ENCODE assay signal across 24 cellular contexts in genomic region chr18:49988101-49988500, GRCh38.
DNase-seq lines count a peak whose midpoint lies in the region; ATAC-seq, FAIRE-seq and TF ChIP-seq lines count a peak whose summit lies in the region.
"Had no signal": no experiment of that assay in that cellular context is flagged by ENCODE, and none has a peak within 500 bp of the region (broad histone marks: within the 10 kb centered on the region; RNA-seq: fewer than 3 reads in every experiment).

No MANE protein-coding gene starts in this region.

- H2AK5ac ChIP-seq in H1 (ENCODE audit: low read depth, low read length): no peak overlapping the region

- H3K9me3 ChIP-seq in heart left ventricle: no peaks in the 10 kb centered on the region
- H3K9me3 ChIP-seq in right atrium auricular region: no peaks in the 10 kb centered on the region
- no peaks in the 10 kb centered on the region for H3K9me3 ChIP-seq in Loucy (ENCODE audit: insufficient read depth, low read depth, low read length)
- no peaks in the 10 kb centered on the region for H3K9me3 ChIP-seq in H1 (ENCODE audit: insufficient read depth in 2 of 2, low read depth in 1 of 2, low read length in 1 of 2)
- H3K9me3 ChIP-seq: BLaER1 had no signal

- no peak overlapping the region for H3K14ac ChIP-seq in H1 (ENCODE audit: insufficient read length)

- no peaks in the 10 kb centered on the region for H4K20me1 ChIP-seq in Loucy (ENCODE audit: insufficient read depth, low read length, poor library complexity, severe bottlenecking)
- no peaks in the 10 kb centered on the region for H4K20me1 ChIP-seq in H1 (replicated peaks in 1 of 2; ENCODE audit: control insufficient read depth in 1 of 2, insufficient read depth in 2 of 2, low read length in 2 of 2)
- H4K20me1 ChIP-seq: BLaER1 had no signal

- POLR2A ChIA-PET in H1 (lab: Charles Lee; ENCODE audit: partially characterized antibody): no interaction called here

- CTCF ChIA-PET in H1 (lab: Charles Lee; ENCODE audit: partially characterized antibody): interaction anchor here (1.4 kb wide), 1 partner anchor 37 kb away, joined by 3 read pairs; no protein-coding TSS in a partner anchor

- H3K4me3 ChIP-seq in heart left ventricle: no peak overlapping the region
- H3K4me3 ChIP-seq in right atrium auricular region: no peak overlapping the region
- H3K4me3 ChIP-seq in Loucy (ENCODE audit: low read length, poor library complexity, severe bottlenecking): no peak overlapping the region
- no peak overlapping the region for H3K4me3 ChIP-seq in H1 (ENCODE audit: extremely low read depth in 1 of 4, insufficient read depth in 2 of 4, low read depth in 3 of 4, low read length in 4 of 4)
- H3K4me3 ChIP-seq: BLaER1, SK-N-MC had no signal

- peak overlapping the region; percentile 85 for H2BK120ac ChIP-seq in H1 (replicated peaks; ENCODE audit: low read depth, low read length)

- ATAC-seq in heart left ventricle (peak; percentile 66 to 75 (median 70)), GM18505 (IDR thresholded peaks at IDR 0.05; ENCODE audit: unreplicated experiment) (no peak)
- ATAC-seq: PC-3 had no signal

- no peaks in the 10 kb centered on the region for H3F3A ChIP-seq in Loucy (ENCODE audit: low read depth)

- H3K18ac ChIP-seq in H1 (ENCODE audit: extremely low read depth, low read length): no peak overlapping the region; the same call in 1 of the 2 replicates

- H2BK5ac ChIP-seq in H1 (ENCODE audit: low read depth, low read length): peak overlapping the region; percentile 63; the same call in 1 of the 2 replicates

- H3K4me2 ChIP-seq in Loucy (ENCODE audit: low read depth, low read length, poor library complexity, severe bottlenecking) (peak overlapping the region; percentile 50), H1 (ENCODE audit: insufficient read depth in 1 of 2, low read depth in 2 of 2, low read length in 2 of 2) (no peak overlapping the region; a peak in 1 of 4 replicates)
- H3K4me2 ChIP-seq: BLaER1, KMS-11 had no signal

- peak in 1 of 5 donors; percentile 32 for DNase-seq in heart left ventricle
- no peak for DNase-seq in right atrium auricular region (ENCODE audit: low spot score)
- DNase-seq in H1 (ENCODE audit: low read depth in 1 of 2, low spot score in 2 of 2): no peak
- DNase-seq in GM12892 (ENCODE audit: insufficient read length): no peak
- no peak for DNase-seq in mesenteric fat pad (ENCODE audit: low spot score)
- DNase-seq: ACHN; CD4-positive, alpha-beta T cell; COR-L47; GDM1; IMR-90; NCI-H1105; NCI-H2081; NCI-H2171 treated with DMSO at 0.1 percent for 48 hours; NCI-H526; PC-3; SHP77 treated with DMSO at 0.1 percent for 48 hours had no signal

- H3K9ac ChIP-seq in Loucy (ENCODE audit: low read depth, low read length, poor library complexity, severe bottlenecking) (peak overlapping the region; percentile 26), H1 (replicated peaks in 1 of 4; ENCODE audit: extremely low read depth in 1 of 4, low read depth in 3 of 4, low read length in 3 of 4) (no peak overlapping the region)
- H3K9ac ChIP-seq: BLaER1, KMS-11 had no signal

- no peaks in the 10 kb centered on the region for H3K9me2 ChIP-seq in Loucy (replicated peaks; ENCODE audit: low read depth, low read length)

- no peak overlapping the region for H3K23ac ChIP-seq in H1 (ENCODE audit: insufficient read length)

- TF ChIP-seq EP300 in H1 (IDR thresholded peaks at IDR 0.05; ENCODE audit: borderline replicate concordance in 1 of 2, low read depth in 2 of 2, low read length in 2 of 2): no peak

- no peaks in the 10 kb centered on the region for H3K79me2 ChIP-seq in Loucy (ENCODE audit: insufficient read depth, low read length)
- H3K79me2 ChIP-seq in H1 (ENCODE audit: control insufficient read depth in 1 of 2, insufficient read depth in 2 of 2, low read length in 2 of 2): no peaks in the 10 kb centered on the region

- no peak overlapping the region for H3K4ac ChIP-seq in H1 (replicated peaks; ENCODE audit: insufficient read length, low read depth, low read length)

- no peak for TF ChIP-seq POLR2A in heart left ventricle (IDR thresholded peaks at IDR 0.05)
- TF ChIP-seq POLR2A in H1 (IDR thresholded peaks at IDR 0.05; ENCODE audit: control extremely low read depth in 1 of 2, low read depth in 2 of 2, low read length in 2 of 2): no peak
- no peak for TF ChIP-seq POLR2A in GM12892 (IDR thresholded peaks at IDR 0.05; ENCODE audit: low read depth, low read length)
- TF ChIP-seq POLR2A in GM18505 (IDR thresholded peaks at IDR 0.05; ENCODE audit: borderline replicate concordance, extremely low read depth, insufficient read depth, insufficient read length): no peak

- H3K27me3 ChIP-seq in heart left ventricle (peaks cover 0 to 2% (median 0%) of the 10 kb centered on the region in 9 donors), right atrium auricular region (no peaks in the 10 kb centered on the region), Loucy (ENCODE audit: insufficient read depth, low read length, poor library complexity, severe bottlenecking) (no peaks in the 10 kb centered on the region), H1 (replicated peaks in 1 of 4; ENCODE audit: control insufficient read depth in 3 of 4, extremely low read depth in 1 of 4, insufficient read depth in 3 of 4, low read length in 3 of 4) (no peaks in the 10 kb centered on the region)
- H3K27me3 ChIP-seq: BLaER1 had no signal

- H2AFZ ChIP-seq in Loucy (ENCODE audit: low read length) (no peak overlapping the region; the same call in 1 of the 2 replicates), H1 (ENCODE audit: low read length) (no peak overlapping the region)

- no peak overlapping the region for H4K5ac ChIP-seq in H1 (ENCODE audit: insufficient read length, low read depth, low read length)

- no peaks in the 10 kb centered on the region for H3K79me1 ChIP-seq in H1 (ENCODE audit: low read depth, low read length)

- H2BK15ac ChIP-seq in H1 (ENCODE audit: low read length): no peak overlapping the region

- peak overlapping the region; percentile 15; the same call in 1 of the 2 replicates for H2BK20ac ChIP-seq in H1 (ENCODE audit: low read length)

- TF ChIP-seq CTCF in heart left ventricle (IDR thresholded peaks at IDR 0.05) (no peak), right atrium auricular region (IDR thresholded peaks at IDR 0.05) (no peak), Loucy (conservative IDR thresholded peaks at IDR 0.05; ENCODE audit: low read length) (no peak), H1 (IDR thresholded peaks at IDR 0.05; ENCODE audit: control extremely low read depth in 1 of 3, insufficient read depth in 1 of 3, low read depth in 1 of 3, low read length in 3 of 3) (no peak)

- peaks cover 0 to 17% (median 7%) of the 10 kb centered on the region in 12 donors for H3K4me1 ChIP-seq in heart left ventricle
- H3K4me1 ChIP-seq in right atrium auricular region: peaks cover 0 to 13% of the 10 kb centered on the region in 2 donors
- H3K4me1 ChIP-seq in Loucy (ENCODE audit: insufficient read depth, low read length, poor library complexity, severe bottlenecking): peaks cover 41% of the 10 kb centered on the region
- peaks cover 5 to 20% (median 12%) of the 10 kb centered on the region in 4 experiments for H3K4me1 ChIP-seq in H1 (replicated peaks in 1 of 4; ENCODE audit: control insufficient read depth in 3 of 4, insufficient read depth in 4 of 4, low read length in 3 of 4)

- no peak for TF ChIP-seq RAD21 in H1 (IDR thresholded peaks at IDR 0.05 in 1 of 2, conservative IDR thresholded peaks at IDR 0.05 in 1 of 2; ENCODE audit: low read depth in 2 of 2, low read length in 2 of 2)

- no peak overlapping the region for H4K8ac ChIP-seq in H1 (ENCODE audit: extremely low read depth, insufficient read depth, low read length)

- no peak overlapping the region for H4K91ac ChIP-seq in H1 (replicated peaks; ENCODE audit: insufficient read length, low read length)

- no peak overlapping the region for H3K56ac ChIP-seq in H1 (replicated peaks; ENCODE audit: insufficient read length, low read depth, low read length)

- FAIRE-seq in H1 (lab: Jason Lieb, UNC) (no peak), GM12892 (lab: Jason Lieb, UNC) (no peak)
- FAIRE-seq: GM19239, H54, HTR-8/SVneo had no signal

- no peak overlapping the region for H2BK12ac ChIP-seq in H1 (ENCODE audit: low read depth, low read length)

- H3K36me3 ChIP-seq in heart left ventricle: no peaks in the 10 kb centered on the region
- H3K36me3 ChIP-seq in right atrium auricular region: no peaks in the 10 kb centered on the region
- H3K36me3 ChIP-seq in Loucy (ENCODE audit: insufficient read depth, low read length): no peaks in the 10 kb centered on the region
- no peaks in the 10 kb centered on the region for H3K36me3 ChIP-seq in H1 (ENCODE audit: control insufficient read depth in 2 of 4, insufficient read depth in 4 of 4, low read length in 3 of 4)
- H3K36me3 ChIP-seq: BLaER1 had no signal

- H3K23me2 ChIP-seq in H1 (ENCODE audit: low read depth, low read length): no peaks in the 10 kb centered on the region

- WGBS in heart left ventricle, 4 donors: 63 to 83% (median 64%) methylated on average over 5 of the region's 5 CpGs
- 85% methylated on average over 5 of the region's 5 CpGs; no CpG with 5 or more reads in 1 of the 2 experiments for WGBS in H1 (ENCODE audit: extremely low coverage in 1 of 2, insufficient coverage in 1 of 2, insufficient read length in 1 of 2, insufficient replicate concordance in 2 of 2, low coverage in 1 of 2, low lambda C conversion rate in 2 of 2, missing lambda C conversion rate in 1 of 2), 2 experiments

- H3K27ac ChIP-seq in heart left ventricle (no peak overlapping the region), right atrium auricular region (no peak overlapping the region), H1 (ENCODE audit: low read depth, low read length) (no peak overlapping the region; the same call in 1 of the 2 replicates)
- H3K27ac ChIP-seq: BLaER1, KMS-11, SK-N-MC had no signal

- intact Hi-C loops in heart left ventricle (cut with DNase I): no loop called here

TF ChIP-seq in H1, 55 proteins besides CTCF, POLR2A, EP300 and RAD21:
- no peak for TF ChIP-seq TAF7 (optimal IDR thresholded peaks at IDR 0.05; ENCODE audit: borderline replicate concordance, low read depth, low read length)
- TF ChIP-seq SIN3A (conservative IDR thresholded peaks at IDR 0.05 in 1 of 2, IDR thresholded peaks at IDR 0.05 in 1 of 2; ENCODE audit: low read depth in 1 of 2, low read length in 2 of 2): no peak
- TF ChIP-seq POLR2AphosphoS5 (IDR thresholded peaks at IDR 0.05; ENCODE audit: low read depth, low read length): no peak
- no peak for TF ChIP-seq EZH2 (IDR thresholded peaks at IDR 0.05; ENCODE audit: low read depth, low read length, severe bottlenecking)
TF ChIP-seq in H1: peak in this region for 0.
